1 cellular context compared by ENCODE assay signal in genomic region chr1:66929691-66929998, GRCh38.
A peak's percentile ranks its signal among the peaks of the same experiment; 100 is the strongest.
TF ChIP-seq lines count a peak whose summit lies in the region.

No MANE protein-coding gene starts in this region.

TF ChIP-seq in K562, 482 proteins besides CTCF, POLR2A, EP300 and RAD21 (continued from another document and continues in another):
- TF ChIP-seq, protein P1, sequence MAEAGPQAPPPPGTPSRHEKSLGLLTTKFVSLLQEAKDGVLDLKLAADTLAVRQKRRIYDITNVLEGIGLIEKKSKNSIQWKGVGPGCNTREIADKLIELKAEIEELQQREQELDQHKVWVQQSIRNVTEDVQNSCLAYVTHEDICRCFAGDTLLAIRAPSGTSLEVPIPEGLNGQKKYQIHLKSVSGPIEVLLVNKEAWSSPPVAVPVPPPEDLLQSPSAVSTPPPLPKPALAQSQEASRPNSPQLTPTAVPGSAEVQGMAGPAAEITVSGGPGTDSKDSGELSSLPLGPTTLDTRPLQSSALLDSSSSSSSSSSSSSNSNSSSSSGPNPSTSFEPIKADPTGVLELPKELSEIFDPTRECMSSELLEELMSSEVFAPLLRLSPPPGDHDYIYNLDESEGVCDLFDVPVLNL (CRISPR knock-in tag; IDR thresholded peaks at IDR 0.05; ENCODE audit: low read depth) = no peak
- TF ChIP-seq, protein P2, sequence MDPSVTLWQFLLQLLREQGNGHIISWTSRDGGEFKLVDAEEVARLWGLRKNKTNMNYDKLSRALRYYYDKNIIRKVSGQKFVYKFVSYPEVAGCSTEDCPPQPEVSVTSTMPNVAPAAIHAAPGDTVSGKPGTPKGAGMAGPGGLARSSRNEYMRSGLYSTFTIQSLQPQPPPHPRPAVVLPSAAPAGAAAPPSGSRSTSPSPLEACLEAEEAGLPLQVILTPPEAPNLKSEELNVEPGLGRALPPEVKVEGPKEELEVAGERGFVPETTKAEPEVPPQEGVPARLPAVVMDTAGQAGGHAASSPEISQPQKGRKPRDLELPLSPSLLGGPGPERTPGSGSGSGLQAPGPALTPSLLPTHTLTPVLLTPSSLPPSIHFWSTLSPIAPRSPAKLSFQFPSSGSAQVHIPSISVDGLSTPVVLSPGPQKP (CRISPR knock-in tag; IDR thresholded peaks at IDR 0.05) = no peak
- TF ChIP-seq, protein P3, sequence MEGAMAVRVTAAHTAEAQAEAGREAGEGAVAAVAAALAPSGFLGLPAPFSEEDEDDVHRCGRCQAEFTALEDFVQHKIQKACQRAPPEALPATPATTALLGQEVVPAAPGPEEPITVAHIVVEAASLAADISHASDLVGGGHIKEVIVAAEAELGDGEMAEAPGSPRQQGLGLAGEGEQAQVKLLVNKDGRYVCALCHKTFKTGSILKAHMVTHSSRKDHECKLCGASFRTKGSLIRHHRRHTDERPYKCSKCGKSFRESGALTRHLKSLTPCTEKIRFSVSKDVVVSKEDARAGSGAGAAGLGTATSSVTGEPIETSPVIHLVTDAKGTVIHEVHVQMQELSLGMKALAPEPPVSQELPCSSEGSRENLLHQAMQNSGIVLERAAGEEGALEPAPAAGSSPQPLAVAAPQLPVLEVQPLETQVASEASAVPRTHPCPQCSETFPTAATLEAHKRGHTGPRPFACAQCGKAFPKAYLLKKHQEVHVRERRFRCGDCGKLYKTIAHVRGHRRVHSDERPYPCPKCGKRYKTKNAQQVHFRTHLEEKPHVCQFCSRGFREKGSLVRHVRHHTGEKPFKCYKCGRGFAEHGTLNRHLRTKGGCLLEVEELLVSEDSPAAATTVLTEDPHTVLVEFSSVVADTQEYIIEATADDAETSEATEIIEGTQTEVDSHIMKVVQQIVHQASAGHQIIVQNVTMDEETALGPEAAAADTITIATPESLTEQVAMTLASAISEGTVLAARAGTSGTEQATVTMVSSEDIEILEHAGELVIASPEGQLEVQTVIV (CRISPR knock-in tag; IDR thresholded peaks at IDR 0.05; ENCODE audit: borderline replicate concordance) = no peak
- TF ChIP-seq, protein P4, sequence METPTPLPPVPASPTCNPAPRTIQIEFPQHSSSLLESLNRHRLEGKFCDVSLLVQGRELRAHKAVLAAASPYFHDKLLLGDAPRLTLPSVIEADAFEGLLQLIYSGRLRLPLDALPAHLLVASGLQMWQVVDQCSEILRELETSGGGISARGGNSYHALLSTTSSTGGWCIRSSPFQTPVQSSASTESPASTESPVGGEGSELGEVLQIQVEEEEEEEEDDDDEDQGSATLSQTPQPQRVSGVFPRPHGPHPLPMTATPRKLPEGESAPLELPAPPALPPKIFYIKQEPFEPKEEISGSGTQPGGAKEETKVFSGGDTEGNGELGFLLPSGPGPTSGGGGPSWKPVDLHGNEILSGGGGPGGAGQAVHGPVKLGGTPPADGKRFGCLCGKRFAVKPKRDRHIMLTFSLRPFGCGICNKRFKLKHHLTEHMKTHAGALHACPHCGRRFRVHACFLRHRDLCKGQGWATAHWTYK (CRISPR knock-in tag; IDR thresholded peaks at IDR 0.05) = no peak
- TF ChIP-seq MYC (IDR thresholded peaks at IDR 0.05; ENCODE audit: low read depth, low read length) (no peak), MYC (CRISPR knock-in tag; IDR thresholded peaks at IDR 0.05; ENCODE audit: borderline replicate concordance, low read depth) (0 out of 2 replicates have a peak, but pooled peaks have one; percentile 38), CBX3 (IDR thresholded peaks at IDR 0.05; ENCODE audit: borderline replicate concordance in 1 of 2, low read length in 2 of 2) (no peak), SNAPC5 (CRISPR knock-in tag; IDR thresholded peaks at IDR 0.05) (no peak), ZFP36 (IDR thresholded peaks at IDR 0.05; ENCODE audit: low read depth, low read length, partially characterized antibody) (peak; percentile 75), NR2C1 (IDR thresholded peaks at IDR 0.05) (no peak), NR2C1 (tag; IDR thresholded peaks at IDR 0.05) (no peak; the same call in 1 of the 2 replicates), ETV1 (tag; conservative IDR thresholded peaks at IDR 0.05; ENCODE audit: low read depth) (peak; percentile 56), RBM25 (IDR thresholded peaks at IDR 0.05; ENCODE audit: low read depth, low read length, severe bottlenecking) (no peak), DNMT1 (IDR thresholded peaks at IDR 0.05) (no peak), POLR2H (tag; IDR thresholded peaks at IDR 0.05; ENCODE audit: low read depth) (peak; percentile 5; the same call in 1 of the 2 replicates), PYGO2 (tag; IDR thresholded peaks at IDR 0.05) (no peak), FOXO4 (CRISPR knock-in tag; IDR thresholded peaks at IDR 0.05) (no peak), ATF3 (IDR thresholded peaks at IDR 0.05) (peak; percentile 64), ATF3 (CRISPR knock-in tag; conservative IDR thresholded peaks at IDR 0.05) (no peak), CEBPG (CRISPR knock-in tag; IDR thresholded peaks at IDR 0.05) (peak; percentile 82), CEBPG (tag; conservative IDR thresholded peaks at IDR 0.05 in 1 of 2, IDR thresholded peaks at IDR 0.05 in 1 of 2) (peak; percentile 78 to 88), ZZZ3 (IDR thresholded peaks at IDR 0.05) (no peak), CBFA2T2 (conservative IDR thresholded peaks at IDR 0.05) (no peak), ZNF444 (CRISPR knock-in tag; IDR thresholded peaks at IDR 0.05) (no peak), ZNF212 (CRISPR knock-in tag; IDR thresholded peaks at IDR 0.05) (0 out of 2 replicates have a peak, but pooled peaks have one; percentile 27), TEAD2 (tag; IDR thresholded peaks at IDR 0.05) (no peak), ZNF324 (CRISPR knock-in tag; IDR thresholded peaks at IDR 0.05) (no peak), TGIF2 (CRISPR knock-in tag; IDR thresholded peaks at IDR 0.05) (no peak), ZNF780A (CRISPR knock-in tag; IDR thresholded peaks at IDR 0.05) (0 out of 2 replicates have a peak, but pooled peaks have one; percentile 24), ZNF408 (CRISPR knock-in tag; IDR thresholded peaks at IDR 0.05; ENCODE audit: low read depth) (no peak), XRCC5 (IDR thresholded peaks at IDR 0.05; ENCODE audit: low read depth, low read length) (no peak), POLR2B (IDR thresholded peaks at IDR 0.05; ENCODE audit: low read depth, partially characterized antibody) (no peak), BRD9 (IDR thresholded peaks at IDR 0.05; ENCODE audit: low read depth, partially characterized antibody) (peak; percentile 80), SMARCA4 (IDR thresholded peaks at IDR 0.05) (peak; percentile 40; the same call in 1 of the 2 replicates), SRSF9 (IDR thresholded peaks at IDR 0.05; ENCODE audit: borderline replicate concordance, low read depth, low read length) (no peak), ZNF263 (CRISPR knock-in tag; IDR thresholded peaks at IDR 0.05; ENCODE audit: borderline replicate concordance) (no peak), ZNF778 (CRISPR knock-in tag; IDR thresholded peaks at IDR 0.05) (no peak), E2F5 (CRISPR knock-in tag; IDR thresholded peaks at IDR 0.05) (no peak), HSF4 (CRISPR knock-in tag; IDR thresholded peaks at IDR 0.05; ENCODE audit: borderline replicate concordance) (no peak), STAT5A (IDR thresholded peaks at IDR 0.05; ENCODE audit: borderline replicate concordance, low read length) (no peak)
- TF ChIP-seq, protein P5, sequence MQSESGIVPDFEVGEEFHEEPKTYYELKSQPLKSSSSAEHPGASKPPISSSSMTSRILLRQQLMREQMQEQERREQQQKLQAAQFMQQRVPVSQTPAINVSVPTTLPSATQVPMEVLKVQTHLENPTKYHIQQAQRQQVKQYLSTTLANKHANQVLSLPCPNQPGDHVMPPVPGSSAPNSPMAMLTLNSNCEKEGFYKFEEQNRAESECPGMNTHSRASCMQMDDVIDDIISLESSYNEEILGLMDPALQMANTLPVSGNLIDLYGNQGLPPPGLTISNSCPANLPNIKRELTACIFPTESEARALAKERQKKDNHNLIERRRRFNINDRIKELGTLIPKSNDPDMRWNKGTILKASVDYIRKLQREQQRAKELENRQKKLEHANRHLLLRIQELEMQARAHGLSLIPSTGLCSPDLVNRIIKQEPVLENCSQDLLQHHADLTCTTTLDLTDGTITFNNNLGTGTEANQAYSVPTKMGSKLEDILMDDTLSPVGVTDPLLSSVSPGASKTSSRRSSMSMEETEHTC (IDR thresholded peaks at IDR 0.05) = no peak
- TF ChIP-seq, protein P6, sequence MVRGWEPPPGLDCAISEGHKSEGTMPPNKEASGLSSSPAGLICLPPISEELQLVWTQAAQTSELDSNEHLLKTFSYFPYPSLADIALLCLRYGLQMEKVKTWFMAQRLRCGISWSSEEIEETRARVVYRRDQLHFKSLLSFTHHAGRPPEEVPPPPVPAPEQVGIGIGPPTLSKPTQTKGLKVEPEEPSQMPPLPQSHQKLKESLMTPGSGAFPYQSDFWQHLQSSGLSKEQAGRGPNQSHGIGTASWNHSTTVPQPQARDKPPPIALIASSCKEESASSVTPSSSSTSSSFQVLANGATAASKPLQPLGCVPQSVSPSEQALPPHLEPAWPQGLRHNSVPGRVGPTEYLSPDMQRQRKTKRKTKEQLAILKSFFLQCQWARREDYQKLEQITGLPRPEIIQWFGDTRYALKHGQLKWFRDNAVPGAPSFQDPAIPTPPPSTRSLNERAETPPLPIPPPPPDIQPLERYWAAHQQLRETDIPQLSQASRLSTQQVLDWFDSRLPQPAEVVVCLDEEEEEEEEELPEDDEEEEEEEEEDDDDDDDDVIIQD (CRISPR knock-in tag; IDR thresholded peaks at IDR 0.05) = no peak
- TF ChIP-seq, protein P7, sequence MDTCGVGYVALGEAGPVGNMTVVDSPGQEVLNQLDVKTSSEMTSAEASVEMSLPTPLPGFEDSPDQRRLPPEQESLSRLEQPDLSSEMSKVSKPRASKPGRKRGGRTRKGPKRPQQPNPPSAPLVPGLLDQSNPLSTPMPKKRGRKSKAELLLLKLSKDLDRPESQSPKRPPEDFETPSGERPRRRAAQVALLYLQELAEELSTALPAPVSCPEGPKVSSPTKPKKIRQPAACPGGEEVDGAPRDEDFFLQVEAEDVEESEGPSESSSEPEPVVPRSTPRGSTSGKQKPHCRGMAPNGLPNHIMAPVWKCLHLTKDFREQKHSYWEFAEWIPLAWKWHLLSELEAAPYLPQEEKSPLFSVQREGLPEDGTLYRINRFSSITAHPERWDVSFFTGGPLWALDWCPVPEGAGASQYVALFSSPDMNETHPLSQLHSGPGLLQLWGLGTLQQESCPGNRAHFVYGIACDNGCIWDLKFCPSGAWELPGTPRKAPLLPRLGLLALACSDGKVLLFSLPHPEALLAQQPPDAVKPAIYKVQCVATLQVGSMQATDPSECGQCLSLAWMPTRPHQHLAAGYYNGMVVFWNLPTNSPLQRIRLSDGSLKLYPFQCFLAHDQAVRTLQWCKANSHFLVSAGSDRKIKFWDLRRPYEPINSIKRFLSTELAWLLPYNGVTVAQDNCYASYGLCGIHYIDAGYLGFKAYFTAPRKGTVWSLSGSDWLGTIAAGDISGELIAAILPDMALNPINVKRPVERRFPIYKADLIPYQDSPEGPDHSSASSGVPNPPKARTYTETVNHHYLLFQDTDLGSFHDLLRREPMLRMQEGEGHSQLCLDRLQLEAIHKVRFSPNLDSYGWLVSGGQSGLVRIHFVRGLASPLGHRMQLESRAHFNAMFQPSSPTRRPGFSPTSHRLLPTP (IDR thresholded peaks at IDR 0.05; ENCODE audit: borderline replicate concordance, extremely low read depth, insufficient read length) = no peak
- TF ChIP-seq, protein P8, sequence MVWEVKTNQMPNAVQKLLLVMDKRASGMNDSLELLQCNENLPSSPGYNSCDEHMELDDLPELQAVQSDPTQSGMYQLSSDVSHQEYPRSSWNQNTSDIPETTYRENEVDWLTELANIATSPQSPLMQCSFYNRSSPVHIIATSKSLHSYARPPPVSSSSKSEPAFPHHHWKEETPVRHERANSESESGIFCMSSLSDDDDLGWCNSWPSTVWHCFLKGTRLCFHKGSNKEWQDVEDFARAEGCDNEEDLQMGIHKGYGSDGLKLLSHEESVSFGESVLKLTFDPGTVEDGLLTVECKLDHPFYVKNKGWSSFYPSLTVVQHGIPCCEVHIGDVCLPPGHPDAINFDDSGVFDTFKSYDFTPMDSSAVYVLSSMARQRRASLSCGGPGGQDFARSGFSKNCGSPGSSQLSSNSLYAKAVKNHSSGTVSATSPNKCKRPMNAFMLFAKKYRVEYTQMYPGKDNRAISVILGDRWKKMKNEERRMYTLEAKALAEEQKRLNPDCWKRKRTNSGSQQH (CRISPR knock-in tag; IDR thresholded peaks at IDR 0.05) = no peak
- TF ChIP-seq, protein P9, sequence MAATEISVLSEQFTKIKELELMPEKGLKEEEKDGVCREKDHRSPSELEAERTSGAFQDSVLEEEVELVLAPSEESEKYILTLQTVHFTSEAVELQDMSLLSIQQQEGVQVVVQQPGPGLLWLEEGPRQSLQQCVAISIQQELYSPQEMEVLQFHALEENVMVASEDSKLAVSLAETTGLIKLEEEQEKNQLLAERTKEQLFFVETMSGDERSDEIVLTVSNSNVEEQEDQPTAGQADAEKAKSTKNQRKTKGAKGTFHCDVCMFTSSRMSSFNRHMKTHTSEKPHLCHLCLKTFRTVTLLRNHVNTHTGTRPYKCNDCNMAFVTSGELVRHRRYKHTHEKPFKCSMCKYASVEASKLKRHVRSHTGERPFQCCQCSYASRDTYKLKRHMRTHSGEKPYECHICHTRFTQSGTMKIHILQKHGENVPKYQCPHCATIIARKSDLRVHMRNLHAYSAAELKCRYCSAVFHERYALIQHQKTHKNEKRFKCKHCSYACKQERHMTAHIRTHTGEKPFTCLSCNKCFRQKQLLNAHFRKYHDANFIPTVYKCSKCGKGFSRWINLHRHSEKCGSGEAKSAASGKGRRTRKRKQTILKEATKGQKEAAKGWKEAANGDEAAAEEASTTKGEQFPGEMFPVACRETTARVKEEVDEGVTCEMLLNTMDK (IDR thresholded peaks at IDR 0.05; ENCODE audit: borderline replicate concordance, insufficient read depth, low read depth, low read length, poor library complexity, severe bottlenecking) = no peak
